8 cellular contexts compared by ENCODE assay signal in the genomic region with DNA sequence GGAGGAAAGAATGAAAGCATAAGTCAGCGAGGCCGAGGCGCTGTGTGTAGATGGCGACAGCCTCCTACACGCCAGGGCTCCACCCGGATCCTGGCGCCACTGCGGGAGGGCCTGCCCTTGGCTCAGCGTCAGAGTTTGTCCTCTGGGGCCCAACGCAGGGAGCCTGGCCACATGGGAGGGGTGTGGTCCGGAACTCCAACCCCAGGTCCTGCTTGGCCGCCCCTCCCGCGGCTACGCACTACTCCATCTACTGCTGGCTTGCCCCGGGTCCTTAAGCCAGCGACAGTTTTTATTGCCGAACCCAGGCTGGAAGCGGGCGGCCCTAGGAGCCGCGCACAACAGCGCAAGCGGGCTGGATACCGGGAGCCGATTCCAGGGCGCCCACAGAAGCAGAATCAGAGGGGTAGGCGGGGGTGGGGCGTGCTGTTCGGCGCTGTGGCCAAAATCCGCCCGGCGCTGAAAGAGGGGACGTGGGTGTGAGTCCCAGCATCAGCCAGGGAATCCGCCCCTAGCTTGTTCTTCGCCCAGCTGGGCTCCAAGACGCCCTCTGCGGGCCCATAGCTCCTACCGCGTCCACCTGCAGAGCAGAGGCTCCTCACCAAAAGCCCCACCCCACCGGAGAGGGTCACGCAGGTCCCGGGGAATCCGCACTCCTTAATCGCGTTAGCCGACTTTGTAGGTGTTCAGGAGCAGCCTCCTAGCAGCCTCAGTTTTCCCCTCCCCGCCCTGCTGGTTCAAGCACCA. TPM values are rescaled to one million over a fixed set of nuclear protein-coding genes. Genes with fewer than 3 reads are reported as not detected.
DNase-seq lines count a peak whose midpoint lies in the region; FAIRE-seq and TF ChIP-seq lines count a peak whose summit lies in the region.

No MANE protein-coding gene starts in this region.

- H3K9me3 ChIP-seq in endocrine pancreas (ENCODE audit: control insufficient read depth, low read length) (no peaks in the 10 kb centered on the region), mesodermal cell (ENCODE audit: control insufficient read depth, low read length) (no peaks in the 10 kb centered on the region), testis (no peaks in the 10 kb centered on the region)

- H3K27ac ChIP-seq in mesodermal cell (ENCODE audit: low read depth, low read length, severe bottlenecking) (no peak overlapping the region), testis (no peak overlapping the region)

- peaks cover 49% of the 10 kb centered on the region for H3K27me3 Mint-ChIP-seq in activated CD4-positive, alpha-beta T cell treated with anti-CD3 and anti-CD28 coated beads, Interleukin-2, amount 10 ng/mL, durations not matched to agents 7 days and 5 days

- peak overlapping the region; percentile 25 for H3K9ac ChIP-seq in endocrine pancreas (ENCODE audit: control insufficient read depth, insufficient read depth, low read length)

- CTCF ChIA-PET in activated CD4-positive, alpha-beta T cell treated with anti-CD3 and anti-CD28 coated beads, Interleukin-2, amount 10 ng/mL, durations not matched to agents 7 days and 5 days (lab: Charles Lee) = interaction anchor here (0.5 to 4.6 kb wide), 9 partner anchors 10 to 626 kb away, joined by 3 to 35 read pairs (median 4); no protein-coding TSS in a partner anchor

- no peak for TF ChIP-seq POLR2A in testis (IDR thresholded peaks at IDR 0.05)

- H3K36me3 Mint-ChIP-seq in activated CD4-positive, alpha-beta T cell treated with anti-CD3 and anti-CD28 coated beads, Interleukin-2, amount 10 ng/mL, durations not matched to agents 7 days and 5 days (ENCODE audit: low read depth) = no peaks in the 10 kb centered on the region

- no peak overlapping the region for H3K27ac Mint-ChIP-seq in activated CD4-positive, alpha-beta T cell treated with anti-CD3 and anti-CD28 coated beads, Interleukin-2, amount 10 ng/mL, durations not matched to agents 7 days and 5 days

- H3K4me1 ChIP-seq in endocrine pancreas (ENCODE audit: control insufficient read depth, insufficient read depth, low read length) = no peaks in the 10 kb centered on the region
- H3K4me1 ChIP-seq in mesodermal cell (ENCODE audit: control insufficient read depth, insufficient read depth, low read length, poor library complexity, severe bottlenecking) = peaks cover 27% of the 10 kb centered on the region
- peaks cover 39% of the 10 kb centered on the region for H3K4me1 ChIP-seq in testis

- peaks cover 42% of the 10 kb centered on the region for H3K4me1 Mint-ChIP-seq in activated CD4-positive, alpha-beta T cell treated with anti-CD3 and anti-CD28 coated beads, Interleukin-2, amount 10 ng/mL, durations not matched to agents 7 days and 5 days

- POLR2A ChIA-PET in activated CD4-positive, alpha-beta T cell treated with anti-CD3 and anti-CD28 coated beads, Interleukin-2, amount 10 ng/mL, durations not matched to agents 7 days and 5 days (lab: Charles Lee) = no interaction called here

- H3K4me3 Mint-ChIP-seq in activated CD4-positive, alpha-beta T cell treated with anti-CD3 and anti-CD28 coated beads, Interleukin-2, amount 10 ng/mL, durations not matched to agents 7 days and 5 days = peak overlapping the region; percentile 20

- TF ChIP-seq CTCF in AG10803 (conservative IDR thresholded peaks at IDR 0.05; ENCODE audit: low read length) (peak; percentile 56), testis (IDR thresholded peaks at IDR 0.05) (peak in 1 of 3 experiments; percentile 29)

- no peaks in the 10 kb centered on the region for H3K9me3 Mint-ChIP-seq in activated CD4-positive, alpha-beta T cell treated with anti-CD3 and anti-CD28 coated beads, Interleukin-2, amount 10 ng/mL, durations not matched to agents 7 days and 5 days

- peak; percentile 61 for DNase-seq in AG10803 (ENCODE audit: low read depth)
- peak; percentile 59 for DNase-seq in GM19239 (ENCODE audit: insufficient read length, low spot score)
- DNase-seq in NCI-H2227 treated with DMSO at 0.1 percent for 48 hours (lab: John Stamatoyannopoulos, UW) = peak; percentile 29
- peak; percentile 36 for DNase-seq in activated CD4-positive, alpha-beta T cell treated with anti-CD3 and anti-CD28 coated beads, Interleukin-2, amount 10 ng/mL, durations not matched to agents 7 days and 5 days
- peak; percentile 71 for DNase-seq in testis
- no peak for DNase-seq in AML-193 (lab: John Stamatoyannopoulos, UW)

- peak; percentile 79 for FAIRE-seq in GM19239 (lab: Jason Lieb, UNC)

- 3% methylated on average over 38 to 45 of the region's 49 CpGs for WGBS in mesodermal cell (ENCODE audit: insufficient coverage in 2 of 2), 2 experiments
- WGBS in testis, 2 donors = 2% methylated on average over 28 to 43 of the region's 49 CpGs

- H3K4me3 ChIP-seq in AG10803 (ENCODE audit: low read length) (peak overlapping the region; percentile 64), endocrine pancreas (ENCODE audit: control insufficient read depth, insufficient read depth, low read length) (no peak overlapping the region), mesodermal cell (ENCODE audit: extremely low read depth, insufficient read depth, low read length, poor library complexity, severe bottlenecking) (peak overlapping the region; percentile 49), testis (peak overlapping the region; percentile 48 to 62)

- intact Hi-C loops in testis (cut with DNase I; ENCODE audit: low total_unique reads) = no loop called here

- no peaks in the 10 kb centered on the region for H3K27me3 ChIP-seq in endocrine pancreas (ENCODE audit: control insufficient read depth, insufficient read depth, low read length)
- H3K27me3 ChIP-seq in testis = no peaks in the 10 kb centered on the region

- H3K36me3 ChIP-seq in endocrine pancreas (ENCODE audit: control insufficient read depth, insufficient read depth, low read length) = no peaks in the 10 kb centered on the region
- no peaks in the 10 kb centered on the region for H3K36me3 ChIP-seq in mesodermal cell (ENCODE audit: control insufficient read depth, insufficient read depth, low read length)
- no peaks in the 10 kb centered on the region for H3K36me3 ChIP-seq in testis (ENCODE audit: low read depth, missing control alignments)

RNA-seq across cellular contexts. Expression of gene KAZALD1, which starts 4.5 kb away (rescaled TPM):
- under 1 TPM; 0.27 to 0.55 TPM for total RNA-seq in activated CD4-positive, alpha-beta T cell treated with anti-CD3 and anti-CD28 coated beads, Interleukin-2, amount 10 ng/mL, durations not matched to agents 7 days and 5 days
- 5.3 TPM for polyA plus RNA-seq in mesodermal cell (2013, experiment 1 of 2)
- 3.9 TPM for polyA plus RNA-seq in mesodermal cell (2013, experiment 2 of 2)
- total RNA-seq in testis = 10 to 100 TPM in 1 of 2 donors, 1 to 10 TPM in 1; 6.4 to 11.0 TPM
- polyA plus RNA-seq in testis (ENCODE audit: insufficient read depth, low read depth, low replicate concordance) = 6.8 TPM

RNA-seq across cellular contexts. Expression of gene SFXN3, which starts 35.3 kb away (rescaled TPM):
- total RNA-seq in activated CD4-positive, alpha-beta T cell treated with anti-CD3 and anti-CD28 coated beads, Interleukin-2, amount 10 ng/mL, durations not matched to agents 7 days and 5 days = 10 to 100 TPM; 39.5 to 43.5 TPM
- polyA plus RNA-seq in mesodermal cell (2013, experiment 1 of 2) = 33.8 TPM
- 26.8 TPM for polyA plus RNA-seq in mesodermal cell (2013, experiment 2 of 2)
- 100 to 1,000 TPM in 1 of 2 donors, 10 to 100 TPM in 1; 70.7 to 125 TPM for total RNA-seq in testis
- polyA plus RNA-seq in testis (ENCODE audit: insufficient read depth, low read depth, low replicate concordance) = 38.5 TPM

RNA-seq across cellular contexts. Expression of gene PDZD7, which starts 35.4 kb away (rescaled TPM):
- total RNA-seq in activated CD4-positive, alpha-beta T cell treated with anti-CD3 and anti-CD28 coated beads, Interleukin-2, amount 10 ng/mL, durations not matched to agents 7 days and 5 days = under 1 TPM; 0.65 to 0.74 TPM
- polyA plus RNA-seq in mesodermal cell (2013, experiment 1 of 2) = 0.55 TPM
- polyA plus RNA-seq in mesodermal cell (2013, experiment 2 of 2) = 1.1 TPM
- total RNA-seq in testis = 1 to 10 TPM; 2.2 to 3.5 TPM
- polyA plus RNA-seq in testis (ENCODE audit: insufficient read depth, low read depth, low replicate concordance) = 1.6 TPM

Comparison
In these comparisons a context has a peak if more than half of its experiments do, and no peak if none do; other contexts are left out.
1. DNase-seq: peak in AG10803 (single experiment), GM19239 (single experiment), NCI-H2227 treated with DMSO at 0.1 percent for 48 hours (single experiment), activated CD4-positive, alpha-beta T cell treated with anti-CD3 and anti-CD28 coated beads, Interleukin-2, amount 10 ng/mL, durations not matched to agents 7 days and 5 days (single experiment) and testis (single experiment); none in AML-193 (0 of 2).
2. RNA of gene KAZALD1, which starts 4.5 kb away (total RNA-seq): 6.4 to 11.0 TPM in testis; 0.27 to 0.55 TPM in activated CD4-positive, alpha-beta T cell treated with anti-CD3 and anti-CD28 coated beads, Interleukin-2, amount 10 ng/mL, durations not matched to agents 7 days and 5 days; every median in the first group is over 4 times any median in the second.